In genomic region chr9:129109952-129110739, GRCh38 we compare ENCODE assay signal across 8 cellular contexts. TPM values are rescaled to one million over a fixed set of nuclear protein-coding genes. Genes with fewer than 3 reads are reported as not detected.
DNase-seq lines count a peak whose midpoint lies in the region; ATAC-seq and TF ChIP-seq lines count a peak whose summit lies in the region.

No MANE protein-coding gene starts in this region.

- no peaks in the 10 kb centered on the region for H3K27me3 Mint-ChIP-seq in central memory CD8-positive, alpha-beta T cell

- H3K4me1 ChIP-seq in BE2C (no peaks in the 10 kb centered on the region), suprapubic skin (peaks cover 58% of the 10 kb centered on the region)

- no peak for TF ChIP-seq EP300 in suprapubic skin (IDR thresholded peaks at IDR 0.05)

- H3K9me3 ChIP-seq in BE2C = no peaks in the 10 kb centered on the region
- no peaks in the 10 kb centered on the region for H3K9me3 ChIP-seq in MG63
- no peaks in the 10 kb centered on the region for H3K9me3 ChIP-seq in suprapubic skin

- TF ChIP-seq POLR2A in suprapubic skin (IDR thresholded peaks at IDR 0.05) = no peak

- no peaks in the 10 kb centered on the region for H3K9me3 Mint-ChIP-seq in central memory CD8-positive, alpha-beta T cell

- H3K27ac Mint-ChIP-seq in central memory CD8-positive, alpha-beta T cell (ENCODE audit: low read depth) = no peak overlapping the region

- H3K4me3 ChIP-seq in BE2C (ENCODE audit: low read depth, low read length) (peak overlapping the region; percentile 76), MG63 (peak overlapping the region; percentile 86), suprapubic skin (peak overlapping the region; percentile 95)

- H3K4me1 Mint-ChIP-seq in central memory CD8-positive, alpha-beta T cell = peaks cover 23% of the 10 kb centered on the region

- H3K36me3 ChIP-seq in BE2C (no peaks in the 10 kb centered on the region), MG63 (no peaks in the 10 kb centered on the region; the same call in 1 of the 2 replicates), suprapubic skin (peaks cover 10% of the 10 kb centered on the region)

- ATAC-seq in GM19463 (IDR thresholded peaks at IDR 0.05; ENCODE audit: unreplicated experiment) = peak; percentile 2
- no peak for ATAC-seq in central memory CD8-positive, alpha-beta T cell (replicated peaks; ENCODE audit: extremely low read depth, poor library complexity, severe bottlenecking)
- ATAC-seq in left lobe of liver = peak; percentile 57

- peak overlapping the region; percentile 91 for H3K27ac ChIP-seq in suprapubic skin

- peak overlapping the region; percentile 85 for H3K4me3 Mint-ChIP-seq in central memory CD8-positive, alpha-beta T cell

- TF ChIP-seq CTCF in BE2C (IDR thresholded peaks at IDR 0.05; ENCODE audit: low read depth, low read length) = no peak
- TF ChIP-seq CTCF in suprapubic skin (IDR thresholded peaks at IDR 0.05) = no peak

- DNase-seq in BE2C (peak; percentile 31), MG63 (no peak), left lobe of liver (ENCODE audit: low spot score) (peak; percentile 60), suprapubic skin (ENCODE audit: low spot score in 2 of 2) (peak in 1 of 2 donors; percentile 79), COLO668 (lab: John Stamatoyannopoulos, UW; ENCODE audit: unreplicated experiment) (no peak), islet precursor cell (no peak)
- DNase-seq in central memory CD8-positive, alpha-beta T cell (ENCODE audit: low spot score in 2 of 2) = no peak

- no peaks in the 10 kb centered on the region for H3K27me3 ChIP-seq in BE2C
- H3K27me3 ChIP-seq in MG63 = no peaks in the 10 kb centered on the region
- no peaks in the 10 kb centered on the region for H3K27me3 ChIP-seq in suprapubic skin

- peaks cover 8% of the 10 kb centered on the region for H3K36me3 Mint-ChIP-seq in central memory CD8-positive, alpha-beta T cell (ENCODE audit: insufficient read depth)

- 6% methylated on average over 27 of the region's 64 CpGs for WGBS in suprapubic skin

RNA-seq across cellular contexts. Expression of gene CRAT, which starts 0.4 kb away (rescaled TPM):
- polyA plus RNA-seq in BE2C (2012; ENCODE audit: insufficient read depth, insufficient read length, low read depth) = 15.2 TPM
- 16.3 and 17.5 TPM in 2 replicates for total RNA-seq in MG63 (2014; rRNA removed; shearing (Covaris generic); ENCODE audit: low replicate concordance)
- total RNA-seq in left lobe of liver = 105 TPM
- total RNA-seq in suprapubic skin = 100 to 1,000 TPM in 1 of 4 donors, 10 to 100 TPM in 3; 27.4 to 156 (median 42.8) TPM

RNA-seq across cellular contexts. Expression of gene PTPA, which starts 1.1 kb away (rescaled TPM):
- 175 TPM for polyA plus RNA-seq in BE2C (2012; ENCODE audit: insufficient read depth, insufficient read length, low read depth)
- 76.3 and 127 TPM in 2 replicates for total RNA-seq in MG63 (2014; rRNA removed; shearing (Covaris generic); ENCODE audit: low replicate concordance)
- total RNA-seq in left lobe of liver = 62.3 TPM
- 100 to 1,000 TPM in 1 of 4 donors, 10 to 100 TPM in 3; 59.1 to 108 (median 83.8) TPM for total RNA-seq in suprapubic skin

RNA-seq across cellular contexts. Expression of gene DOLPP1, which starts 29.2 kb away (rescaled TPM):
- polyA plus RNA-seq in BE2C (2012; ENCODE audit: insufficient read depth, insufficient read length, low read depth) = 116 TPM
- total RNA-seq in MG63 (2014; rRNA removed; shearing (Covaris generic); ENCODE audit: low replicate concordance) = 18.4 and 24.9 TPM in 2 replicates
- 21.7 TPM for total RNA-seq in left lobe of liver
- 10 to 100 TPM in 1 of 4 donors, 1 to 10 TPM in 3; 7.8 to 11.1 (median 9.8) TPM for total RNA-seq in suprapubic skin

Comparison
In these comparisons a context has a peak if more than half of its experiments do, and no peak if none do; other contexts are left out.
1. DNase-seq: peak in BE2C (single experiment) and left lobe of liver (single experiment); none in MG63 (single experiment), central memory CD8-positive, alpha-beta T cell (0 of 2), COLO668 (single experiment) and islet precursor cell (single experiment).
2. Peak in every context shown above with its lines, with median percentiles within 50 percentile points of each other: H3K4me3 ChIP-seq.